ENCODE assay signal across 13 cellular contexts in genomic region chr2:203743441-203743932, GRCh38. TPM values are rescaled to one million over a fixed set of nuclear protein-coding genes. Genes with fewer than 3 reads are reported as not detected.
DNase-seq lines count a peak whose midpoint lies in the region; TF ChIP-seq lines count a peak whose summit lies in the region.
"Had no signal": no experiment of that assay in that cellular context is flagged by ENCODE, and none has a peak within 500 bp of the region (broad histone marks: within the 10 kb centered on the region; RNA-seq: fewer than 3 reads in every experiment).

No MANE protein-coding gene starts in this region.

- TF ChIP-seq CTCF in RWPE1 (conservative IDR thresholded peaks at IDR 0.05; ENCODE audit: low read depth): no peak
- TF ChIP-seq CTCF in choroid plexus epithelial cell (conservative IDR thresholded peaks at IDR 0.05; ENCODE audit: low read depth, low read length): no peak
- TF ChIP-seq CTCF in GM10266 (IDR thresholded peaks at IDR 0.05; ENCODE audit: control insufficient read depth, insufficient read depth, low read depth, missing control alignments): no peak

- intact Hi-C loops in activated CD4-positive, alpha-beta T cell treated with anti-CD3 and anti-CD28 coated beads, Interleukin-2, amount 10 ng/mL, durations not matched to agents 24 days and 14 days (cut with micrococcal nuclease): loop anchor here (10.0 kb wide), 1 partner anchor 1109 kb away; the partner anchor contains the start of gene FAM117B

- H3K27ac ChIP-seq in RWPE1: peak overlapping the region; percentile 69
- H3K27ac ChIP-seq: SJSA1 had no signal

- H3K4me3 Mint-ChIP-seq in activated CD4-positive, alpha-beta T cell treated with anti-CD3 and anti-CD28 coated beads, Interleukin-2, amount 10 ng/mL, durations not matched to agents 24 days and 14 days: no peak overlapping the region

- POLR2A ChIA-PET in RWPE1 (lab: Yijun Ruan, JAX; ENCODE audit: low non-redundant PET): no interaction called here

- H3K27me3 Mint-ChIP-seq in activated CD4-positive, alpha-beta T cell treated with anti-CD3 and anti-CD28 coated beads, Interleukin-2, amount 10 ng/mL, durations not matched to agents 24 days and 14 days: no peaks in the 10 kb centered on the region

- CTCF ChIA-PET in RWPE1 (lab: Yijun Ruan, JAX): interaction anchor here (0.6 kb wide), 1 partner anchor 133 kb away, joined by 3 read pairs; no protein-coding TSS in a partner anchor

- H3K36me3 Mint-ChIP-seq in activated CD4-positive, alpha-beta T cell treated with anti-CD3 and anti-CD28 coated beads, Interleukin-2, amount 10 ng/mL, durations not matched to agents 24 days and 14 days (ENCODE audit: low read depth): peaks cover 73% of the 10 kb centered on the region

- H3K4me1 Mint-ChIP-seq in activated CD4-positive, alpha-beta T cell treated with anti-CD3 and anti-CD28 coated beads, Interleukin-2, amount 10 ng/mL, durations not matched to agents 24 days and 14 days: peaks cover 68% of the 10 kb centered on the region

- H3K4me3 ChIP-seq in choroid plexus epithelial cell (ENCODE audit: low read depth, low read length) (no peak overlapping the region), skeletal muscle cell (ENCODE audit: low read depth, low read length) (no peak overlapping the region)
- H3K4me3 ChIP-seq: SJSA1 had no signal

- DNase-seq in activated CD4-positive, alpha-beta T cell treated with anti-CD3 and anti-CD28 coated beads, Interleukin-2, amount 10 ng/mL, durations not matched to agents 24 days and 14 days: no peak
- no peak for DNase-seq in activated CD4-positive, alpha-beta T cell treated with anti-CD3 and anti-CD28 coated beads, Interleukin-2, amount 50 U/mL, for 1 hour
- DNase-seq in RWPE1 (ENCODE audit: low spot score): peak; percentile 26
- DNase-seq in choroid plexus epithelial cell (ENCODE audit: low read depth): peak; percentile 53
- DNase-seq in skeletal muscle cell (ENCODE audit: low read depth): peak; percentile 97
- DNase-seq in kidney glomerular epithelial cell (lab: John Stamatoyannopoulos, UW): no peak
- DNase-seq in NOMO-1 treated with dmso at 0.1 percent for 144 hours (lab: John Stamatoyannopoulos, UW; ENCODE audit: unreplicated experiment): no peak
- no peak for DNase-seq in GM10266 (ENCODE audit: extremely low spot score)
- DNase-seq: activated CD8-positive, alpha-beta memory T cell treated with anti-CD3 and anti-CD28 coated beads for 24 hours; cerebellar nuclear complex; KG1 had no signal

- peak overlapping the region; percentile 80 for H3K27ac Mint-ChIP-seq in activated CD4-positive, alpha-beta T cell treated with anti-CD3 and anti-CD28 coated beads, Interleukin-2, amount 10 ng/mL, durations not matched to agents 24 days and 14 days

- peaks cover 15% of the 10 kb centered on the region for H3K9me3 Mint-ChIP-seq in activated CD4-positive, alpha-beta T cell treated with anti-CD3 and anti-CD28 coated beads, Interleukin-2, amount 10 ng/mL, durations not matched to agents 24 days and 14 days

RNA-seq across cellular contexts. Expression of gene CD28, which starts 37.0 kb away (rescaled TPM):
- 130 and 132 TPM in 2 replicates for total RNA-seq in activated CD4-positive, alpha-beta T cell treated with anti-CD3 and anti-CD28 coated beads, Interleukin-2, amount 10 ng/mL, durations not matched to agents 24 days and 14 days
- total RNA-seq: H1, SJSA1 had no signal

Comparison
In these comparisons a context has a peak if more than half of its experiments do, and no peak if none do; other contexts are left out.
1. DNase-seq: peak in RWPE1 (single experiment), choroid plexus epithelial cell (single experiment) and skeletal muscle cell (single experiment); none in activated CD4-positive, alpha-beta T cell treated with anti-CD3 and anti-CD28 coated beads, Interleukin-2, amount 10 ng/mL, durations not matched to agents 24 days and 14 days (single experiment), activated CD4-positive, alpha-beta T cell treated with anti-CD3 and anti-CD28 coated beads, Interleukin-2, amount 50 U/mL, for 1 hour (single experiment), kidney glomerular epithelial cell (single experiment), NOMO-1 treated with dmso at 0.1 percent for 144 hours (single experiment) and GM10266 (single experiment).